23 cellular contexts compared by ENCODE assay signal in genomic region chr18:10564975-10565773, GRCh38.
"Had no signal": no experiment of that assay in that cellular context is flagged by ENCODE, and none has a peak within 500 bp of the region (broad histone marks: within the 10 kb centered on the region; RNA-seq: fewer than 3 reads in every experiment).

No MANE protein-coding gene starts in this region.

- H3K4me3 Mint-ChIP-seq: activated CD4-positive, alpha-beta memory T cell treated with anti-CD3 and anti-CD28 coated beads for 36 hours; activated CD4-positive, alpha-beta T cell treated with anti-CD3 and anti-CD28 coated beads, Interleukin-2, amount 10 ng/mL, durations not matched to agents 7 days and 5 days; activated naive CD4-positive, alpha-beta T cell treated with anti-CD3 and anti-CD28 coated beads for 36 hours; activated naive CD8-positive, alpha-beta T cell treated with anti-CD3 and anti-CD28 coated beads for 36 hours; T-helper 1 cell treated with Interleukin-12 subunit alpha and Interleukin-12 subunit beta and Interleukin-4 antibody, amounts not matched to agents 30 μg/mL and 1 μg/mL, for 36 hours; WTC11 had no signal

- H3K27ac Mint-ChIP-seq: activated CD4-positive, alpha-beta memory T cell treated with anti-CD3 and anti-CD28 coated beads for 36 hours; activated CD4-positive, alpha-beta T cell treated with anti-CD3 and anti-CD28 coated beads, Interleukin-2, amount 10 ng/mL, durations not matched to agents 7 days and 5 days; activated naive CD4-positive, alpha-beta T cell treated with anti-CD3 and anti-CD28 coated beads for 36 hours; activated naive CD8-positive, alpha-beta T cell treated with anti-CD3 and anti-CD28 coated beads for 36 hours; activated T-helper 2 cell treated with anti-CD3 and anti-CD28 coated beads, Interferon-gamma antibody, Interleukin-2, Interleukin-4, amounts not matched to agents 10 μg/mL and 5 μg/mL and 100 μg/mL, durations not matched to agents 14 hours and 24 hours and 36 hours; T-helper 1 cell treated with Interleukin-12 subunit alpha and Interleukin-12 subunit beta and Interleukin-4 antibody, amounts not matched to agents 30 μg/mL and 1 μg/mL, for 36 hours; WTC11 had no signal

- ATAC-seq: PC-3, WTC11 had no signal

- H3K27me3 Mint-ChIP-seq: activated CD4-positive, alpha-beta memory T cell treated with anti-CD3 and anti-CD28 coated beads for 36 hours; activated CD4-positive, alpha-beta T cell treated with anti-CD3 and anti-CD28 coated beads, Interleukin-2, amount 10 ng/mL, durations not matched to agents 7 days and 5 days; activated naive CD8-positive, alpha-beta T cell treated with anti-CD3 and anti-CD28 coated beads for 36 hours had no signal

- DNase-seq: activated CD4-positive, alpha-beta memory T cell treated with anti-CD3 and anti-CD28 coated beads for 36 hours; activated CD4-positive, alpha-beta T cell treated with anti-CD3 and anti-CD28 coated beads, Interleukin-2, amount 10 ng/mL, durations not matched to agents 7 days and 5 days; activated CD4-positive, CD25-positive, alpha-beta regulatory T cell treated with anti-CD3 and anti-CD28 coated beads, Interleukin-2, amount 50 U/mL, for 72 hours; activated naive CD4-positive, alpha-beta T cell treated with anti-CD3 and anti-CD28 coated beads for 36 hours; activated naive CD8-positive, alpha-beta T cell treated with anti-CD3 and anti-CD28 coated beads for 36 hours; activated T-cell treated with anti-CD3 and anti-CD28 coated beads for 4 hours; activated T-cell treated with anti-CD3 and anti-CD28 coated beads, Interleukin-2, amount 50 U/mL, for 48 hours; caudate nucleus; IMR-90; KG1; MM.1S; NCI-H1105 treated with DMSO at 0.1 percent for 48 hours; NCI-H1436 treated with DMSO at 0.1 percent for 48 hours; NCI-H187; NCI-H2081 treated with DMSO at 0.1 percent for 48 hours; NCI-H446; NCI-H524; PC-3; SHP77 treated with DMSO at 0.1 percent for 48 hours; T-helper 9 cell had no signal

- H3K9me3 Mint-ChIP-seq: activated CD4-positive, alpha-beta T cell treated with anti-CD3 and anti-CD28 coated beads, Interleukin-2, amount 10 ng/mL, durations not matched to agents 7 days and 5 days; activated naive CD4-positive, alpha-beta T cell treated with anti-CD3 and anti-CD28 coated beads for 36 hours; activated naive CD8-positive, alpha-beta T cell treated with anti-CD3 and anti-CD28 coated beads for 36 hours; activated T-helper 2 cell treated with anti-CD3 and anti-CD28 coated beads, Interferon-gamma antibody, Interleukin-2, Interleukin-4, amounts not matched to agents 10 μg/mL and 5 μg/mL and 100 μg/mL, durations not matched to agents 14 hours and 24 hours and 36 hours; T-helper 1 cell treated with Interleukin-12 subunit alpha and Interleukin-12 subunit beta and Interleukin-4 antibody, amounts not matched to agents 30 μg/mL and 1 μg/mL, for 36 hours had no signal
